ENCODE assay signal across 21 cellular contexts in genomic region chr1:206081811-206082210, GRCh38. TPM values are rescaled to one million over a fixed set of nuclear protein-coding genes. Genes with fewer than 3 reads are reported as not detected.
DNase-seq lines count a peak whose midpoint lies in the region; FAIRE-seq and TF ChIP-seq lines count a peak whose summit lies in the region.
"Had no signal": no experiment of that assay in that cellular context is flagged by ENCODE, and none has a peak within 500 bp of the region (broad histone marks: within the 10 kb centered on the region; RNA-seq: fewer than 3 reads in every experiment).

No MANE protein-coding gene starts in this region.

- TF ChIP-seq POLR2A in NB4 (IDR thresholded peaks at IDR 0.05; ENCODE audit: extremely low read depth, insufficient read length) = no peak

- H3K4me3 ChIP-seq in NB4 (ENCODE audit: low read depth, low read length) = no peak overlapping the region
- H3K4me3 ChIP-seq: mucosa of descending colon, sigmoid colon, tibial nerve had no signal

- no peak for TF ChIP-seq CTCF in NB4 (IDR thresholded peaks at IDR 0.05; ENCODE audit: low read depth, low read length)

- no peak for FAIRE-seq in urothelium cell line (lab: Jason Lieb, UNC)
- FAIRE-seq: islet of Langerhans had no signal

- peak; percentile 2 for DNase-seq in DMS53 treated with DMSO at 0.1 percent for 48 hours (lab: John Stamatoyannopoulos, UW; ENCODE audit: unreplicated experiment)
- peak; percentile 53 for DNase-seq in NB4 (ENCODE audit: low read depth)
- peak; percentile 85 for DNase-seq in SKM-1 treated with dmso at 0.1 percent for 144 hours (lab: John Stamatoyannopoulos, UW; ENCODE audit: unreplicated experiment)
- DNase-seq in renal cortical epithelial cell (ENCODE audit: low read depth) = peak; percentile 25
- DNase-seq in RKO (ENCODE audit: low spot score) = no peak
- no peak for DNase-seq in NCI-H2227 (lab: John Stamatoyannopoulos, UW; ENCODE audit: unreplicated experiment)
- no peak for DNase-seq in urothelium cell line (ENCODE audit: low spot score)
- DNase-seq: CD8-positive, alpha-beta T cell; cortex of kidney; GDM1; H7; Karpas-422; mucosa of descending colon; NCI-H526; sigmoid colon; stimulated activated CD4-positive, alpha-beta T cell treated with anti-CD3 and anti-CD28 coated beads, Interleukin-15, amount 100 ng/mL, for 24 hours; stimulated activated naive CD8-positive, alpha-beta T cell treated with anti-CD3 and anti-CD28 coated beads, Interleukin-15, amount 100 ng/mL, for 72 hours had no signal

RNA-seq across cellular contexts. Expression of gene RHEX, which starts 28.8 kb away (rescaled TPM):
- total RNA-seq in renal cortical epithelial cell = 5.7 and 11.6 TPM in 2 replicates
- total RNA-seq: CD8-positive, alpha-beta T cell; H7; WTC11 had no signal

RNA-seq across cellular contexts. Expression of gene AVPR1B, which starts 35.4 kb away (rescaled TPM):
- total RNA-seq in renal cortical epithelial cell = not detected in 2 replicates
- total RNA-seq: CD8-positive, alpha-beta T cell; H7; lower leg skin; tibial nerve had no signal

RNA-seq across cellular contexts. Expression of gene CTSE, which starts 58.1 kb away (rescaled TPM):
- 0.10 and 6.4 TPM in 2 replicates for total RNA-seq in renal cortical epithelial cell
- total RNA-seq: CD8-positive, alpha-beta T cell; H7; lower leg skin; sigmoid colon; tibial nerve had no signal

Comparison
In these comparisons a context has a peak if more than half of its experiments do, and no peak if none do; other contexts are left out.
1. DNase-seq: peak in DMS53 treated with DMSO at 0.1 percent for 48 hours (single experiment), NB4 (single experiment), SKM-1 treated with dmso at 0.1 percent for 144 hours (single experiment) and renal cortical epithelial cell (single experiment); none in RKO (single experiment), NCI-H2227 (single experiment) and urothelium cell line (single experiment).